1 cellular context compared by ENCODE assay signal in the genomic region with DNA sequence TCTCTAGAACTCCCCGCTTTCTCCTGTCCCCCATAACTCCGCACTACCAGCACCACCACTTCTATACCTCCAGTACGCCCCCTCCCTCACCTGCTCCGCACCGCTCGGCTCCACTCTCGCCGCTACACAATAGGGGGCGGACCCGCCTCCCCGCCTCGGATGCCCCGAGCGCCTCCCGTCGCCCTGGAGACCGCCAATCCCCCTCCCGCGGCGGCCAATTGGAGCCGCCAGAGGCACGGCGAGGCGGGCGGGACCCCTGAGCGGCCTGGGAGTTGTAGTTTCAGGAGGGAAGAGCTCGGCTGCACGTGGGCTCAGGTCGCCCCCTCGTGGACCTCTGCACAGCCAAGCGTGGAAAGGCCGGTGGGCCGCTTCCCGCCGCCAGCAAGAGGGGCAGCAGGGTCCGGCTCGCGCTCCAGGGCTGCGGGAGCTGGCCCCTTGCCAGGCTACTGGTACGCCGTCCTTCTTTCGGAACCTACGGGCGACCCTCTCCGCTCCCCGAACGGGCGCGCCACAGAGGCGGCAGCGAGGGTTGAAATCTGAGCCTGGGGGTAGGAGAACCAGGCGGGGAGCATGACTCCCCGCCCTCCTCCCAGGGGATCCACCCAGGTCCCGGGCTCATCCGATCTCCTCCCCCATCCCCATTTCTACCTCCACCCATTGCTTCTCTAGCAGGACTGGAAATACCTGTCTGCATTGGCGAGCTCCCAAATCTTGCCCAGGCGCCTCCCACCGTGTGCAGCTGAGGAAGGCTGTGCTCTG.
TF ChIP-seq lines count a peak whose summit lies in the region.

IGSF9 (minus strand) TSS at position 131 of the 759 bp plus-strand sequence. CDS start 2,159 bp downstream, outside the sequence.

TF ChIP-seq in Ishikawa, 13 proteins besides CTCF, POLR2A, EP300 and RAD21 (continued from another document):
- TF ChIP-seq USF1 (IDR thresholded peaks at IDR 0.05) (peak; percentile 79), YY1 (IDR thresholded peaks at IDR 0.05; ENCODE audit: low read depth) (peak; percentile 80), ZBTB7A (IDR thresholded peaks at IDR 0.05; ENCODE audit: low read depth) (peak; percentile 92; the same call in 1 of the 2 replicates)
TF ChIP-seq in Ishikawa: peak in this region for 12.
